7 cellular contexts compared by ENCODE assay signal in genomic region chr6:33412140-33413009, GRCh38. TPM values are rescaled to one million over a fixed set of nuclear protein-coding genes. Genes with fewer than 3 reads are reported as not detected.
A peak's percentile ranks its signal among the peaks of the same experiment; 100 is the strongest.
DNase-seq lines count a peak whose midpoint lies in the region; ATAC-seq and TF ChIP-seq lines count a peak whose summit lies in the region.
"Had no signal": no experiment of that assay in that cellular context is flagged by ENCODE, and none has a peak within 500 bp of the region (broad histone marks: within the 10 kb centered on the region; RNA-seq: fewer than 3 reads in every experiment).

No MANE protein-coding gene starts in this region.

- no peak for TF ChIP-seq CTCF in AG04450 (IDR thresholded peaks at IDR 0.05; ENCODE audit: low read depth, low read length)
- no peak for TF ChIP-seq CTCF in lower lobe of right lung (IDR thresholded peaks at IDR 0.05)

- H3K9me3 Mint-ChIP-seq in T-cell: no peaks in the 10 kb centered on the region

- peaks cover 62 to 72% (median 69%) of the 10 kb centered on the region in 3 donors for H3K4me1 Mint-ChIP-seq in T-cell

- no peaks in the 10 kb centered on the region for H3K27me3 Mint-ChIP-seq in T-cell

- H3K27ac ChIP-seq in AG04450 (ENCODE audit: low read depth, low read length) (no peak overlapping the region), lower lobe of right lung (peak overlapping the region; percentile 98)

- ATAC-seq in T-cell (replicated peaks in 1 of 4): no peak
- no peak for ATAC-seq in lower lobe of right lung
- ATAC-seq in GM18498 (IDR thresholded peaks at IDR 0.05; ENCODE audit: unreplicated experiment): no peak
- no peak for ATAC-seq in GM19467 (IDR thresholded peaks at IDR 0.05; ENCODE audit: unreplicated experiment)

- H3K4me3 ChIP-seq in AG04450 (ENCODE audit: low read depth, low read length): 0 out of 2 replicates have a peak overlapping the region, but pooled peaks have one; percentile 7
- peak overlapping the region; percentile 96 for H3K4me3 ChIP-seq in lower lobe of right lung

- H3K4me3 Mint-ChIP-seq in T-cell: peak overlapping the region; percentile 84 to 94 (median 85)

- H3K9me3 ChIP-seq in AG04450 (ENCODE audit: control insufficient read depth, insufficient read depth, low read length) (no peaks in the 10 kb centered on the region), lower lobe of right lung (no peaks in the 10 kb centered on the region)

- H3K27ac Mint-ChIP-seq in T-cell: peak overlapping the region; percentile 78 to 91

- DNase-seq in AG04450 (ENCODE audit: low read depth, low spot score): no peak
- DNase-seq in T-cell: no peak
- DNase-seq in lower lobe of right lung: no peak
- DNase-seq in amniotic stem cell (lab: John Stamatoyannopoulos, UW): no peak
- DNase-seq: activated gamma-delta T cell treated with Interleukin-2 at 50 U/mL for 16 hours had no signal

- peaks cover 35% of the 10 kb centered on the region for H3K36me3 Mint-ChIP-seq in T-cell

- intact Hi-C loops in lower lobe of right lung (cut with DNase I): no loop called here

- peaks cover 44% of the 10 kb centered on the region for H3K4me1 ChIP-seq in lower lobe of right lung

- POLR2A ChIA-PET in AG04450 (lab: Yijun Ruan, JAX) (no interaction called here), T-cell (lab: Charles Lee) (interaction anchor here in 1 of 2 donors (0.6 kb wide), 1 partner anchor 15 kb away, joined by 4 read pairs; no protein-coding TSS in a partner anchor)

- H3K36me3 ChIP-seq in lower lobe of right lung: peaks cover 46% of the 10 kb centered on the region

- no peaks in the 10 kb centered on the region for H3K27me3 ChIP-seq in AG04450 (ENCODE audit: control insufficient read depth, insufficient read depth, low read length)
- no peaks in the 10 kb centered on the region for H3K27me3 ChIP-seq in lower lobe of right lung (ENCODE audit: low read depth)

- CTCF ChIA-PET in AG04450 (lab: Charles Lee) (interaction anchor here (0.5 kb wide), 1 partner anchor 111 kb away, joined by 7 read pairs; no protein-coding TSS in a partner anchor), T-cell (lab: Charles Lee) (no interaction called here)

RNA-seq across cellular contexts. Expression of gene PHF1, which starts 1.6 kb away (rescaled TPM):
- polyA plus RNA-seq in AG04450 (2011; rRNA removed): 26.6 and 29.7 TPM in 2 replicates
- 23.6 and 32.0 TPM in 2 replicates for polyA minus RNA-seq in AG04450 (2011; rRNA and poly(A)+ RNA removed)
- 100 to 1,000 TPM; 169 to 372 (median 175) TPM for total RNA-seq in T-cell
- 69.7 TPM for total RNA-seq in lower lobe of right lung

RNA-seq across cellular contexts. Expression of gene CUTA, which starts 5.5 kb away (rescaled TPM):
- polyA plus RNA-seq in AG04450 (2011; rRNA removed): 298 and 340 TPM in 2 replicates
- polyA minus RNA-seq in AG04450 (2011; rRNA and poly(A)+ RNA removed): 153 and 179 TPM in 2 replicates
- total RNA-seq in T-cell: 100 to 1,000 TPM; 169 to 184 (median 176) TPM
- total RNA-seq in lower lobe of right lung: 153 TPM

RNA-seq across cellular contexts. Expression of gene SYNGAP1, which starts 7.5 kb away (rescaled TPM):
- polyA plus RNA-seq in AG04450 (2011; rRNA removed): 5.3 and 6.5 TPM in 2 replicates
- polyA minus RNA-seq in AG04450 (2011; rRNA and poly(A)+ RNA removed): 7.9 and 9.1 TPM in 2 replicates
- total RNA-seq in T-cell: 100 to 1,000 TPM in 1 of 5 donors, 10 to 100 TPM in 4; 51.2 to 111 (median 64.5) TPM
- total RNA-seq in lower lobe of right lung: 21.6 TPM

RNA-seq across cellular contexts. Expression of gene KIFC1, which starts 20.8 kb away (rescaled TPM):
- polyA plus RNA-seq in AG04450 (2011; rRNA removed): 10.2 TPM in 2 replicates
- 13.0 and 14.6 TPM in 2 replicates for polyA minus RNA-seq in AG04450 (2011; rRNA and poly(A)+ RNA removed)
- total RNA-seq in T-cell (1 to 10 TPM; 1.1 to 2.9 (median 1.8) TPM), lower lobe of right lung (2.7 TPM)

RNA-seq across cellular contexts. Expression of gene ZBTB9, which starts 42.0 kb away (rescaled TPM):
- 5.8 and 6.0 TPM in 2 replicates for polyA plus RNA-seq in AG04450 (2011; rRNA removed)
- polyA minus RNA-seq in AG04450 (2011; rRNA and poly(A)+ RNA removed): 7.7 and 8.0 TPM in 2 replicates
- total RNA-seq in T-cell (10 to 100 TPM in 3 of 5 donors, 1 to 10 TPM in 2; 3.9 to 12.6 (median 11.1) TPM), lower lobe of right lung (9.5 TPM)
